8 cellular contexts compared by ENCODE assay signal in genomic region chr11:72080326-72081183, GRCh38. TPM values are rescaled to one million over a fixed set of nuclear protein-coding genes. Genes with fewer than 3 reads are reported as not detected.
A peak's percentile ranks its signal among the peaks of the same experiment; 100 is the strongest.
DNase-seq lines count a peak whose midpoint lies in the region; ATAC-seq, FAIRE-seq and TF ChIP-seq lines count a peak whose summit lies in the region.

A gene with protein sequence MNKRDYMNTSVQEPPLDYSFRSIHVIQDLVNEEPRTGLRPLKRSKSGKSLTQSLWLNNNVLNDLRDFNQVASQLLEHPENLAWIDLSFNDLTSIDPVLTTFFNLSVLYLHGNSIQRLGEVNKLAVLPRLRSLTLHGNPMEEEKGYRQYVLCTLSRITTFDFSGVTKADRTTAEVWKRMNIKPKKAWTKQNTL (plus strand): TSS chr11:72080850. CDS start chr11:72089084, 8,234 bp downstream.
A gene with protein sequence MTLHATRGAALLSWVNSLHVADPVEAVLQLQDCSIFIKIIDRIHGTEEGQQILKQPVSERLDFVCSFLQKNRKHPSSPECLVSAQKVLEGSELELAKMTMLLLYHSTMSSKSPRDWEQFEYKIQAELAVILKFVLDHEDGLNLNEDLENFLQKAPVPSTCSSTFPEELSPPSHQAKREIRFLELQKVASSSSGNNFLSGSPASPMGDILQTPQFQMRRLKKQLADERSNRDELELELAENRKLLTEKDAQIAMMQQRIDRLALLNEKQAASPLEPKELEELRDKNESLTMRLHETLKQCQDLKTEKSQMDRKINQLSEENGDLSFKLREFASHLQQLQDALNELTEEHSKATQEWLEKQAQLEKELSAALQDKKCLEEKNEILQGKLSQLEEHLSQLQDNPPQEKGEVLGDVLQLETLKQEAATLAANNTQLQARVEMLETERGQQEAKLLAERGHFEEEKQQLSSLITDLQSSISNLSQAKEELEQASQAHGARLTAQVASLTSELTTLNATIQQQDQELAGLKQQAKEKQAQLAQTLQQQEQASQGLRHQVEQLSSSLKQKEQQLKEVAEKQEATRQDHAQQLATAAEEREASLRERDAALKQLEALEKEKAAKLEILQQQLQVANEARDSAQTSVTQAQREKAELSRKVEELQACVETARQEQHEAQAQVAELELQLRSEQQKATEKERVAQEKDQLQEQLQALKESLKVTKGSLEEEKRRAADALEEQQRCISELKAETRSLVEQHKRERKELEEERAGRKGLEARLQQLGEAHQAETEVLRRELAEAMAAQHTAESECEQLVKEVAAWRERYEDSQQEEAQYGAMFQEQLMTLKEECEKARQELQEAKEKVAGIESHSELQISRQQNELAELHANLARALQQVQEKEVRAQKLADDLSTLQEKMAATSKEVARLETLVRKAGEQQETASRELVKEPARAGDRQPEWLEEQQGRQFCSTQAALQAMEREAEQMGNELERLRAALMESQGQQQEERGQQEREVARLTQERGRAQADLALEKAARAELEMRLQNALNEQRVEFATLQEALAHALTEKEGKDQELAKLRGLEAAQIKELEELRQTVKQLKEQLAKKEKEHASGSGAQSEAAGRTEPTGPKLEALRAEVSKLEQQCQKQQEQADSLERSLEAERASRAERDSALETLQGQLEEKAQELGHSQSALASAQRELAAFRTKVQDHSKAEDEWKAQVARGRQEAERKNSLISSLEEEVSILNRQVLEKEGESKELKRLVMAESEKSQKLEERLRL (N-terminal part only) (minus strand): TSS chr11:72080542. CDS start chr11:72035943, 44,599 bp downstream.

- DNase-seq in GM12892 (ENCODE audit: insufficient read length), result peak; percentile 87
- DNase-seq in NCI-H1436 (lab: John Stamatoyannopoulos, UW), result peak; percentile 100
- peak; percentile 100 for DNase-seq in SW480 (ENCODE audit: low spot score)
- DNase-seq in adipocyte (ENCODE audit: low read depth), result peak; percentile 100
- DNase-seq in cardiac septum (ENCODE audit: low spot score), result peak; percentile 100
- peak; percentile 99 to 100 for DNase-seq in tibial nerve (ENCODE audit: low spot score in 2 of 2)

- 0 to 1% methylated on average over 53 to 60 of the region's 60 CpGs for WGBS in tibial nerve, 2 donors

- H3K4me2 ChIP-seq in parathyroid adenoma (ENCODE audit: low read length), result peak within 1 kb of the TSS; percentile 89

- TF ChIP-seq CTCF in parathyroid adenoma (IDR thresholded peaks at IDR 0.05) (no peak), tibial nerve (IDR thresholded peaks at IDR 0.05) (peak in 1 of 5 experiments; percentile 10)

- peak; percentile 87 to 98 for TF ChIP-seq EP300 in tibial nerve (IDR thresholded peaks at IDR 0.05)

- H3K9ac ChIP-seq in adipocyte (ENCODE audit: low read length), result peak within 1 kb of the TSS; percentile 87
- H3K9ac ChIP-seq in parathyroid adenoma, result peak within 1 kb of the TSS; percentile 37

- H3K4me3 ChIP-seq in adipocyte (ENCODE audit: low read length) (peak within 1 kb of the TSS; percentile 92), parathyroid adenoma (ENCODE audit: low read depth, low read length) (peak within 1 kb of the TSS; percentile 64), tibial nerve (peak within 1 kb of the TSS; percentile 45 to 95 (median 68))

- peaks cover 14% of the 10 kb centered on the region for H3K4me1 ChIP-seq in adipocyte (ENCODE audit: control insufficient read depth, insufficient read depth, low read length)
- peaks cover 4% of the 10 kb centered on the region for H3K4me1 ChIP-seq in parathyroid adenoma
- H3K4me1 ChIP-seq in tibial nerve, result peaks cover 0 to 30% (median 11%) of the 10 kb centered on the region in 4 donors

- intact Hi-C loops in cardiac septum (cut with DNase I), result loop anchor here (1.0 to 2.0 kb wide), 2 partner anchors 32 to 39 kb away; partner anchors contain the start of gene ANAPC15

- H3K27me3 ChIP-seq in adipocyte (replicated peaks; ENCODE audit: control insufficient read depth, insufficient read depth, low read length) (no peaks in the 10 kb centered on the region), parathyroid adenoma (ENCODE audit: control insufficient read depth, insufficient read depth, low read length) (no peaks in the 10 kb centered on the region), tibial nerve (no peaks in the 10 kb centered on the region)

- peak; percentile 97 for ATAC-seq in HG02840 (IDR thresholded peaks at IDR 0.05; ENCODE audit: low FRiP score, unreplicated experiment)

- no peaks in the 10 kb centered on the region for H3K36me3 ChIP-seq in adipocyte (ENCODE audit: control insufficient read depth, insufficient read depth, low read length, severe bottlenecking)
- no peaks in the 10 kb centered on the region for H3K36me3 ChIP-seq in parathyroid adenoma (ENCODE audit: control insufficient read depth, insufficient read depth, low read length)
- peaks cover 0 to 8% (median 0%) of the 10 kb centered on the region in 3 donors for H3K36me3 ChIP-seq in tibial nerve

- H2AFZ ChIP-seq in parathyroid adenoma, result peak within 1 kb of the TSS; percentile 82

- FAIRE-seq in GM12892 (lab: Jason Lieb, UNC), result peak; percentile 100

- peaks cover 4% of the 10 kb centered on the region for H3K79me2 ChIP-seq in parathyroid adenoma

- TF ChIP-seq POLR2A in GM12892 (IDR thresholded peaks at IDR 0.05; ENCODE audit: low read depth, low read length) (peak; percentile 71; the same call in 1 of the 2 replicates), tibial nerve (IDR thresholded peaks at IDR 0.05) (peak; percentile 26 to 55)

- H3K9me3 ChIP-seq in adipocyte (ENCODE audit: control insufficient read depth, low read length), result no peaks in the 10 kb centered on the region
- no peaks in the 10 kb centered on the region for H3K9me3 ChIP-seq in parathyroid adenoma (ENCODE audit: control insufficient read depth, low read length)
- H3K9me3 ChIP-seq in tibial nerve, result no peaks in the 10 kb centered on the region

- H3K27ac ChIP-seq in parathyroid adenoma (peak within 1 kb of the TSS; percentile 93), tibial nerve (peak within 1 kb of the TSS; percentile 65 to 95 (median 92))

RNA-seq across cellular contexts. Expression of the first gene that starts in this region (rescaled TPM):
- polyA plus RNA-seq in GM12892 (2012; ENCODE audit: missing spikeins), result 7.5 TPM
- total RNA-seq in cardiac septum (4.2 TPM), tibial nerve (10 to 100 TPM in 1 of 4 donors, 1 to 10 TPM in 3; 7.3 to 10.8 (median 9.2) TPM)

RNA-seq across cellular contexts. Expression of the second gene that starts in this region (rescaled TPM):
- 59.2 TPM for polyA plus RNA-seq in GM12892 (2012; ENCODE audit: missing spikeins)
- total RNA-seq in cardiac septum (86.0 TPM), tibial nerve (100 to 1,000 TPM; 345 to 650 (median 380) TPM)

Comparison
In these comparisons a context has a peak if more than half of its experiments do, and no peak if none do; other contexts are left out.
1. Peak in every context shown above with its lines: DNase-seq, ATAC-seq, H3K4me3 ChIP-seq and H3K27ac ChIP-seq.